ENCODE assay signal across 26 cellular contexts in genomic region chr17:39294060-39294459, GRCh38.
"Had no signal": no experiment of that assay in that cellular context is flagged by ENCODE, and none has a peak within 500 bp of the region (broad histone marks: within the 10 kb centered on the region; RNA-seq: fewer than 3 reads in every experiment).

No MANE protein-coding gene starts in this region.

- H2AFZ ChIP-seq: neural progenitor cell had no signal

- H3K4me1 Mint-ChIP-seq: mesothelial cell of epicardium, naive B cell, natural killer cell, nephron progenitor cell, neural progenitor cell had no signal

- H3K27me3 Mint-ChIP-seq: naive B cell; progenitor cell of endocrine pancreas; stimulated activated naive CD8-positive, alpha-beta T cell treated with anti-CD3 and anti-CD28 coated beads, Interleukin-15, Interleukin-2, amounts not matched to agents 100 ng/mL and 50 ng/mL, for 24 hours; type B pancreatic cell had no signal

- H3K9me3 Mint-ChIP-seq: mesothelial cell of epicardium; naive B cell; natural killer cell; nephron progenitor cell; neural progenitor cell; stimulated activated naive CD8-positive, alpha-beta T cell treated with anti-CD3 and anti-CD28 coated beads, Interleukin-15, Interleukin-2, amounts not matched to agents 100 ng/mL and 50 ng/mL, for 24 hours; type B pancreatic cell had no signal

- H3K9me3 ChIP-seq: left lung, neutrophil, ovary, right atrium auricular region, tibial nerve, uterus had no signal

- H3K27me3 ChIP-seq: left lung, neural progenitor cell, neutrophil, ovary, right atrium auricular region, tibial nerve, uterus had no signal

- ATAC-seq: left colon, left lung, natural killer cell, sciatic nerve had no signal

- H3K36me3 ChIP-seq: ovary, uterus had no signal

- H3K27ac Mint-ChIP-seq: mesothelial cell of epicardium; naive B cell; natural killer cell; nephron progenitor cell; neural progenitor cell; progenitor cell of endocrine pancreas; stimulated activated naive CD8-positive, alpha-beta T cell treated with anti-CD3 and anti-CD28 coated beads, Interleukin-15, Interleukin-2, amounts not matched to agents 100 ng/mL and 50 ng/mL, for 24 hours; type B pancreatic cell had no signal

- H3K4me1 ChIP-seq: left lung, neural progenitor cell, right atrium auricular region, tibial nerve, uterus had no signal

- DNase-seq: hippocampal formation; left colon; left lung; mesendoderm; naive B cell; natural killer cell; nephron progenitor cell; occipital lobe; ovary; stimulated activated CD4-positive, alpha-beta T cell treated with anti-CD3 and anti-CD28 coated beads, Interleukin-12 subunit alpha, Interleukin-12 subunit beta, amount 100 ng/mL, for 4 hours; stimulated activated CD4-positive, alpha-beta T cell treated with anti-CD3 and anti-CD28 coated beads, Interleukin-15, amount 100 ng/mL, for 24 hours; stimulated activated CD4-positive, alpha-beta T cell treated with anti-CD3 and anti-CD28 coated beads, Interleukin-2, amount 100 ng/mL, for 24 hours; stimulated activated CD4-positive, alpha-beta T cell treated with anti-CD3 and anti-CD28 coated beads, Interleukin-4, amount 100 ng/mL, for 1 hour; stimulated activated naive CD4-positive, alpha-beta T cell; uterus had no signal

- H3K4me2 ChIP-seq: neural progenitor cell had no signal

- H3K4me3 Mint-ChIP-seq: mesothelial cell of epicardium; naive B cell; natural killer cell; nephron progenitor cell; neural progenitor cell; stimulated activated naive CD8-positive, alpha-beta T cell treated with anti-CD3 and anti-CD28 coated beads, Interleukin-15, Interleukin-2, amounts not matched to agents 100 ng/mL and 50 ng/mL, for 24 hours; type B pancreatic cell had no signal

- H3K27ac ChIP-seq: left lung, neural progenitor cell, neutrophil, ovary, right atrium auricular region, skin epidermis, tibial nerve, uterus had no signal

- H3K4me3 ChIP-seq: left lung, lung, neural progenitor cell, ovary, right atrium auricular region, skin epidermis, tibial nerve, uterus had no signal

- H3K9ac ChIP-seq: neural progenitor cell had no signal
